In the genomic region with DNA sequence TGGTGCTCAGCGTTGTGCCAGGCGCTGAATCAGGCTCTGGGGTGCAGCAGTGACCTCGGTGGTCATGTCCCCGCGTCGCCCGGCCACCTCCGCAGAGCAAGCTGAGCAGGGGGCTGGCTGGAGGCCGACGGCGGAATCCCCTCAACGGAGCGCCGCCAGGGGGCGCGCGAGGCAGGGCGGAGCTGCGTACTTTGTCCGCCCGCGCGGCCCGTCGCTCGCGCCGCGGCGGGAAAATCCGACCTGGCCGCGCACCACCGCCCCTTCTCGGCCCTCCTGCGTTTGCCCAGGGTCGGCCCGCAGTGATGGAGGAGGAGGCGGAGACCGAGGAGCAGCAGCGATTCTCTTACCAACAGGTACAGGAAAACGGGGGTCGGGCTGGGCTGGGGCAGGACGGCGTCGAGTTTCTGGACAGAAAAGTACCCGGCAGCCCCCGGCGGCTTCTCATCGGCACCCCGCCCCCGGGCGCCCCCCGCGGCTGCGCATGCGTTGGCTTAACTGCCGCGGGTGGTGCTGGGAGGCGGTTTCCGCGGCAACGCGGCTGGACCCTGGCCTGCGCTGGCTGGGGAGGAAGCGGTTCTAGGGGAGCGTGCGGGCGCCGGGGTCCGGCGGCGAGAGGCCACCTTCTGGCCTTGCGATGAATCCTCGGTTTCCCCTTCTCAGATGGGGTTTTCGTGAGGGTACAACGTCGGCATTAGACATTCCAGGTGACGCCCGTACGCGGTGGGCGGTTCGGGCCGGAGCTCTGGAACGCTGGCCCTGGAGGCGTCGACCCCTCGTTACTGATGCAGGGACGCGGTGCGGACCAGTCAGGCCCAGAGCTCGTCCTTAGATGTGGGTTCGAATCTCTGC, we compare ENCODE assay signal across 8 cellular contexts. TPM values are rescaled to one million over a fixed set of nuclear protein-coding genes. Genes with fewer than 3 reads are reported as not detected.
A peak's percentile ranks its signal among the peaks of the same experiment; 100 is the strongest.
DNase-seq lines count a peak whose midpoint lies in the region; ATAC-seq lines count a peak whose summit lies in the region.

TSS of gene CENPS (plus strand) at position 218 of the 849 bp plus-strand sequence. CDS start at position 303, 85 bp downstream.

- H3K23ac ChIP-seq in mesendoderm (ENCODE audit: low read length), result peak within 1 kb of the TSS; percentile 10

- H3K4ac ChIP-seq in mesendoderm (ENCODE audit: low read depth, low read length), result no peak within 1 kb of the TSS

- no peaks in the 10 kb centered on the region for H3K27me3 ChIP-seq in mesendoderm (ENCODE audit: insufficient read depth, low read length, poor library complexity)

- peak within 1 kb of the TSS; percentile 81 for H3K4me3 ChIP-seq in mesendoderm (ENCODE audit: low read length)

- H3K4me3 Mint-ChIP-seq in effector memory CD8-positive, alpha-beta T cell, result peak within 1 kb of the TSS; percentile 84 to 88

- H2BK5ac ChIP-seq in mesendoderm (ENCODE audit: low read length), result peak within 1 kb of the TSS; percentile 38

- peak; percentile 87 for DNase-seq in COLO829 (ENCODE audit: low spot score)
- peak; percentile 97 for DNase-seq in HPDE6-E6E7 (ENCODE audit: extremely low spot score)
- DNase-seq in NOMO-1 (lab: John Stamatoyannopoulos, UW; ENCODE audit: unreplicated experiment in 2 of 2), result peak; percentile 80 to 87
- peak; percentile 83 to 89 for DNase-seq in activated CD8-positive, alpha-beta memory T cell treated with anti-CD3 and anti-CD28 coated beads for 4 hours (ENCODE audit: low read depth in 2 of 2)
- peak; percentile 84 to 90 (median 86) for DNase-seq in effector memory CD8-positive, alpha-beta T cell
- DNase-seq in mesendoderm, result peak; percentile 96
- DNase-seq in stimulated activated CD8-positive, alpha-beta memory T cell treated with anti-CD3 and anti-CD28 coated beads, Interleukin-12 subunit alpha, Interleukin-12 subunit beta, amount 100 ng/mL, for 4 hours (ENCODE audit: low read depth), result peak; percentile 93

- H3K79me1 ChIP-seq in mesendoderm (ENCODE audit: low read length), result no peaks in the 10 kb centered on the region

- no peaks in the 10 kb centered on the region for H3K79me2 ChIP-seq in mesendoderm (ENCODE audit: control insufficient read depth, insufficient read depth, low read length)

- H3K56ac ChIP-seq in mesendoderm (ENCODE audit: low read length), result peak within 1 kb of the TSS; percentile 97

- H3K36me3 ChIP-seq in mesendoderm (ENCODE audit: control insufficient read depth, insufficient read depth, low read length), result peaks cover 1% of the 10 kb centered on the region

- peak within 1 kb of the TSS; percentile 93 for H3K27ac Mint-ChIP-seq in effector memory CD8-positive, alpha-beta T cell

- no peaks in the 10 kb centered on the region for H3K27me3 Mint-ChIP-seq in effector memory CD8-positive, alpha-beta T cell

- no peak within 1 kb of the TSS for H2BK15ac ChIP-seq in mesendoderm (replicated peaks; ENCODE audit: low read depth)

- H2BK120ac ChIP-seq in mesendoderm (ENCODE audit: low read depth, low read length), result no peak within 1 kb of the TSS

- peak within 1 kb of the TSS; percentile 57 for H3K18ac ChIP-seq in mesendoderm (ENCODE audit: low read length)

- H4K8ac ChIP-seq in mesendoderm (ENCODE audit: low read depth, low read length), result no peak within 1 kb of the TSS

- H3K9ac ChIP-seq in mesendoderm (ENCODE audit: low read length), result peak within 1 kb of the TSS; percentile 76

- no peaks in the 10 kb centered on the region for H3K9me3 Mint-ChIP-seq in effector memory CD8-positive, alpha-beta T cell

- no peak within 1 kb of the TSS for H4K5ac ChIP-seq in mesendoderm (ENCODE audit: low read length)

- peaks cover 8 to 13% of the 10 kb centered on the region in 2 donors for H3K4me1 Mint-ChIP-seq in effector memory CD8-positive, alpha-beta T cell (ENCODE audit: low read depth in 2 of 2)

- peak within 1 kb of the TSS; percentile 62 for H3K27ac ChIP-seq in mesendoderm (ENCODE audit: low read depth, low read length)

- peak; percentile 76 for ATAC-seq in GM19463 (IDR thresholded peaks at IDR 0.05; ENCODE audit: unreplicated experiment)
- ATAC-seq in effector memory CD8-positive, alpha-beta T cell (replicated peaks), result peak; percentile 78

- peaks cover 14% of the 10 kb centered on the region for H3K36me3 Mint-ChIP-seq in effector memory CD8-positive, alpha-beta T cell (ENCODE audit: insufficient read depth)

- peak within 1 kb of the TSS; percentile 6 for H2AK5ac ChIP-seq in mesendoderm (ENCODE audit: low read length)

- peak within 1 kb of the TSS; percentile 76 for H3K4me2 ChIP-seq in mesendoderm (ENCODE audit: low read length)

- no CpG with 5 or more reads among the region's 94 CpGs for WGBS in mesendoderm (ENCODE audit: extremely low coverage, insufficient coverage, low lambda C conversion rate)

- peaks cover 2% of the 10 kb centered on the region for H3K4me1 ChIP-seq in mesendoderm (ENCODE audit: control insufficient read depth, low read depth, low read length)

RNA-seq across cellular contexts. Expression of gene CENPS, which starts in this region (rescaled TPM):
- polyA plus RNA-seq in mesendoderm (2013, experiment 1 of 2), result 26.1 TPM
- polyA plus RNA-seq in mesendoderm (2013, experiment 2 of 2), result 26.1 TPM

Comparison
In these comparisons a context has a peak if more than half of its experiments do, and no peak if none do; other contexts are left out.
1. Peak in every context shown above with its lines: DNase-seq, ATAC-seq, H3K4me3 ChIP-seq and H3K27ac ChIP-seq.